In the genomic region with DNA sequence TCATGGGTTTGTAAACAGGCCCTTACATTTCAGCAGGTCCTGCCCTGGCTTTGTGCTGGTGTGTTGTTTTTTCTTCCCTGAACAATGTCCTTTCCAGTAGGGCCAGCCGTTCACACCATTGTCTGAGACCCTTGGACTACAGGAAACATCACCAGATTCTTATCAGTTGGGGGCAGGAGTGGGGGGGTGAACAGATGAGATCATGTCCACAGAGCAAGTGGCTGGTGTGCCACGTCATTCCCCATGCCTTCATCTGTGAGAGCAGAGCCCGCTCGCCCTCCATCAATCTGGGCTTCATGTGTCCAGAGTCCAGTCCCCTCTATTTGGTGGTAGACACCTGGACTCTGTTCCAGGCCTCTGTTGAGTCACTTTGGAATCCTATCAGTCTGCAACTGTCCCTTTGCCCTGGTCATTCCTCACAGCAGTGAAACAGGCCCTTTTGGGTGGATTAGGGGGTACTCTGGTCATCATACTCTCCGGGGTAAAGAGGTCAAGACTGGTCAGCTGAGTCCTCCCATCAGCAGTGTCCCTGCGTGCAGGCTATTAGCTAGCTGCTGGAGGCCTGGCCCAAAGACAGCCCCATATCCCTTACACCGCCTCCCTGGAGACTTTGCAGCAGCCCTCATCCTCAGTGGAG, we compare ENCODE assay signal across 23 cellular contexts. TPM values are rescaled to one million over a fixed set of nuclear protein-coding genes. Genes with fewer than 3 reads are reported as not detected.
DNase-seq lines count a peak whose midpoint lies in the region; ATAC-seq, FAIRE-seq and TF ChIP-seq lines count a peak whose summit lies in the region.
"Had no signal": no experiment of that assay in that cellular context is flagged by ENCODE, and none has a peak within 500 bp of the region (broad histone marks: within the 10 kb centered on the region; RNA-seq: fewer than 3 reads in every experiment).

No MANE protein-coding gene starts in this region.

- H3K4me2 ChIP-seq in IMR-90 (ENCODE audit: low read depth, low read length) (no peak overlapping the region), GM23338 (no peak overlapping the region)

- no peak overlapping the region for H2AFZ ChIP-seq in IMR-90 (replicated peaks; ENCODE audit: low read length, poor library complexity)
- no peak overlapping the region for H2AFZ ChIP-seq in GM23338

- H3K4me1 ChIP-seq in IMR-90 (ENCODE audit: control insufficient read depth, insufficient read depth, low read length) (peaks cover 4% of the 10 kb centered on the region; the same call in 1 of the 2 replicates), kidney (ENCODE audit: control insufficient read depth in 1 of 2, insufficient read depth in 1 of 2, low read depth in 1 of 2, low read length in 2 of 2) (peaks cover 12 to 15% of the 10 kb centered on the region in 2 donors), gastrocnemius medialis (peaks cover 11 to 17% of the 10 kb centered on the region in 2 donors), GM23338 (ENCODE audit: insufficient read depth) (no peaks in the 10 kb centered on the region)

- H3K27ac ChIP-seq in IMR-90 (ENCODE audit: insufficient read depth, low read length) (no peak overlapping the region), cingulate gyrus (ENCODE audit: low read depth, low read length) (peak overlapping the region; percentile 12), kidney (ENCODE audit: low read depth in 2 of 2, low read length in 2 of 2) (peak overlapping the region in 1 of 2 donors; percentile 74), gastrocnemius medialis (peak overlapping the region; percentile 50 to 69 (median 58)), GM23338 (ENCODE audit: low read depth) (no peak overlapping the region)
- H3K27ac ChIP-seq: BLaER1 treated with 17β-estradiol and CSF1 and Interleukin-3, amounts not matched to agents 10 nM and 100 nM; transverse colon had no signal

- no peak overlapping the region for H3K18ac ChIP-seq in IMR-90 (ENCODE audit: low read depth, low read length)

- no peak overlapping the region for H2BK5ac ChIP-seq in IMR-90 (ENCODE audit: low read depth, low read length, poor library complexity, severe bottlenecking)

- BruUV-seq in IMR-90 (replicated peaks; lab: Mats Ljungman, UMichigan), result no TSS peak

- TF ChIP-seq CTCF in IMR-90 (conservative IDR thresholded peaks at IDR 0.05; ENCODE audit: low read depth, low read length) (no peak), kidney (IDR thresholded peaks at IDR 0.05; ENCODE audit: borderline replicate concordance, extremely low read depth, insufficient read depth) (no peak), gastrocnemius medialis (IDR thresholded peaks at IDR 0.05 in 4 of 5, conservative IDR thresholded peaks at IDR 0.05 in 1 of 5) (no peak), GM23338 (conservative IDR thresholded peaks at IDR 0.05; ENCODE audit: low read depth in 2 of 2) (no peak)

- H3K27me3 Mint-ChIP-seq in GM23338 (ENCODE audit: insufficient read depth, low read depth, poor library complexity), result peaks cover 3% of the 10 kb centered on the region
- H3K27me3 Mint-ChIP-seq: activated CD4-positive, alpha-beta memory T cell treated with anti-CD3 and anti-CD28 coated beads for 36 hours; activated naive CD8-positive, alpha-beta T cell treated with anti-CD3 and anti-CD28 coated beads, Interleukin-2, amount 50 U/mL, for 24 hours had no signal

- no peak overlapping the region for H3K14ac ChIP-seq in IMR-90 (replicated peaks; ENCODE audit: low read depth, low read length)

- H3F3A ChIP-seq in GM23338 (replicated peaks; ENCODE audit: low read depth), result no peaks in the 10 kb centered on the region

- no peaks in the 10 kb centered on the region for H3K9me2 ChIP-seq in GM23338 (ENCODE audit: insufficient read depth)

- in situ Hi-C loops in IMR-90 (cut with MboI; ENCODE audit: low sequenced_read_pairs), result no loop called here
- in situ Hi-C loops in gastrocnemius medialis (cut with MboI; ENCODE audit: low sequenced_read_pairs in 4 of 4), result no loop called here

- no peaks in the 10 kb centered on the region for H3K36me3 Mint-ChIP-seq in GM23338 (ENCODE audit: low read depth)
- H3K36me3 Mint-ChIP-seq: activated CD4-positive, alpha-beta memory T cell treated with anti-CD3 and anti-CD28 coated beads for 36 hours; IgD-negative memory B cell had no signal

- intact Hi-C loops in IMR-90 (cut with micrococcal nuclease) (no loop called here), kidney (cut with DNase I) (no loop called here), gastrocnemius medialis (cut with DNase I; ENCODE audit: low total_unique reads) (no loop called here)

- DNase-seq in IMR-90 (peak; percentile 28), kidney (peak; percentile 43), gastrocnemius medialis (no peak), GM23338 (ENCODE audit: low spot score) (no peak), COLO829 (ENCODE audit: low spot score) (no peak), AG08395 (ENCODE audit: low spot score) (no peak)
- DNase-seq in stimulated activated CD4-positive, alpha-beta T cell treated with anti-CD3 and anti-CD28 coated beads, Interleukin-2, amount 100 ng/mL, for 48 hours, result no peak
- DNase-seq: activated CD4-positive, alpha-beta memory T cell treated with anti-CD3 and anti-CD28 coated beads for 36 hours; activated naive CD8-positive, alpha-beta T cell treated with anti-CD3 and anti-CD28 coated beads, Interleukin-2, amount 50 U/mL, for 24 hours; activated T-cell treated with anti-CD3 and anti-CD28 coated beads, Interleukin-2, amount 50 U/mL, for 48 hours; central memory CD4-positive, alpha-beta T cell; HFFc6; MV-4-11; NCI-H748 treated with DMSO at 0.1 percent for 48 hours; PC-3; transverse colon had no signal

- no peak overlapping the region for H3K4ac ChIP-seq in IMR-90 (ENCODE audit: low read depth, low read length)

- no peak overlapping the region for H4K8ac ChIP-seq in IMR-90 (ENCODE audit: low read depth in 2 of 2, low read length in 2 of 2)

- no peak for FAIRE-seq in kidney (lab: Jason Lieb, UNC)
- FAIRE-seq: endometrium, frontal cortex, GM19239 had no signal

- H3K9me3 ChIP-seq in IMR-90 (ENCODE audit: control insufficient read depth, insufficient read depth, low read length) (no peaks in the 10 kb centered on the region), kidney (ENCODE audit: control insufficient read depth in 1 of 2, low read length in 2 of 2) (no peaks in the 10 kb centered on the region), gastrocnemius medialis (no peaks in the 10 kb centered on the region)
- H3K9me3 ChIP-seq: BLaER1 treated with 17β-estradiol and CSF1 and Interleukin-3, amounts not matched to agents 10 nM and 100 nM; transverse colon had no signal

- H3K4me3 ChIP-seq in IMR-90 (ENCODE audit: insufficient read depth, low read depth, low read length) (no peak overlapping the region), kidney (ENCODE audit: low read length in 2 of 2) (no peak overlapping the region), gastrocnemius medialis (no peak overlapping the region), GM23338 (no peak overlapping the region)
- H3K4me3 ChIP-seq: BLaER1 treated with 17β-estradiol and CSF1 and Interleukin-3, amounts not matched to agents 10 nM and 100 nM; skin epidermis; transverse colon had no signal

- CTCF ChIA-PET in IMR-90 (lab: Yijun Ruan, JAX), result interaction anchor here (1.3 to 1.4 kb wide), 2 partner anchors 14 to 16 kb away, joined by 3 to 4 read pairs; no protein-coding TSS in a partner anchor

- POLR2A ChIA-PET in IMR-90 (lab: Charles Lee; ENCODE audit: unreplicated experiment), result no interaction called here

- H3K79me1 ChIP-seq in IMR-90 (ENCODE audit: low read depth in 1 of 2, low read length in 2 of 2), result no peaks in the 10 kb centered on the region

- dilution Hi-C loops in IMR-90 (cut with HindIII; ENCODE audit: low sequenced_read_pairs, unreplicated experiment), result no loop called here

- H2AK9ac ChIP-seq in IMR-90 (replicated peaks; ENCODE audit: low read depth, low read length, poor library complexity), result no peak overlapping the region

- H3K36me3 ChIP-seq in IMR-90 (ENCODE audit: control insufficient read depth, insufficient read depth, low read length) (no peaks in the 10 kb centered on the region), kidney (ENCODE audit: control insufficient read depth in 1 of 2, insufficient read depth in 2 of 2, low read length in 2 of 2) (no peaks in the 10 kb centered on the region), gastrocnemius medialis (no peaks in the 10 kb centered on the region), GM23338 (ENCODE audit: insufficient read depth) (no peaks in the 10 kb centered on the region)
- H3K36me3 ChIP-seq: BLaER1 treated with 17β-estradiol and CSF1 and Interleukin-3, amounts not matched to agents 10 nM and 100 nM; transverse colon had no signal

- H3K56ac ChIP-seq in IMR-90 (ENCODE audit: extremely low read depth, insufficient read depth, low read length), result no peak overlapping the region

- H2BK15ac ChIP-seq in IMR-90 (ENCODE audit: low read depth, low read length), result no peak overlapping the region

- H3K27me3 ChIP-seq in IMR-90 (ENCODE audit: control insufficient read depth, insufficient read depth, low read length) (peaks cover 20% of the 10 kb centered on the region), gastrocnemius medialis (no peaks in the 10 kb centered on the region), GM23338 (ENCODE audit: insufficient read depth) (no peaks in the 10 kb centered on the region)
- H3K27me3 ChIP-seq: transverse colon had no signal

- H3K9ac ChIP-seq in IMR-90 (ENCODE audit: low read depth, low read length) (no peak overlapping the region), kidney (ENCODE audit: low read length in 2 of 2) (no peak overlapping the region)
- H3K9ac ChIP-seq: BLaER1 treated with 17β-estradiol and CSF1 and Interleukin-3, amounts not matched to agents 10 nM and 100 nM had no signal

- no peaks in the 10 kb centered on the region for H3K79me2 ChIP-seq in GM23338 (replicated peaks; ENCODE audit: insufficient read depth)

- H4K20me1 ChIP-seq in IMR-90 (ENCODE audit: insufficient read depth, low read length), result no peaks in the 10 kb centered on the region
- H4K20me1 ChIP-seq in GM23338 (replicated peaks; ENCODE audit: insufficient read depth), result no peaks in the 10 kb centered on the region
- H4K20me1 ChIP-seq: BLaER1 treated with 17β-estradiol and CSF1 and Interleukin-3, amounts not matched to agents 10 nM and 100 nM had no signal

- H3K9me1 ChIP-seq in IMR-90 (ENCODE audit: insufficient read depth, low read length), result no peaks in the 10 kb centered on the region

- no peak overlapping the region for H2AK5ac ChIP-seq in IMR-90 (ENCODE audit: low read depth, low read length)

- H3K9me3 Mint-ChIP-seq in GM23338, result no peaks in the 10 kb centered on the region
- H3K9me3 Mint-ChIP-seq: activated CD4-positive, alpha-beta memory T cell treated with anti-CD3 and anti-CD28 coated beads for 36 hours; activated naive CD8-positive, alpha-beta T cell treated with anti-CD3 and anti-CD28 coated beads, Interleukin-2, amount 50 U/mL, for 24 hours; HFFc6; IgD-negative memory B cell had no signal

- H2BK20ac ChIP-seq in IMR-90 (ENCODE audit: low read depth, low read length), result no peak overlapping the region

- no peak overlapping the region for H3K27ac Mint-ChIP-seq in GM23338
- H3K27ac Mint-ChIP-seq: activated CD4-positive, alpha-beta memory T cell treated with anti-CD3 and anti-CD28 coated beads for 36 hours; activated naive CD8-positive, alpha-beta T cell treated with anti-CD3 and anti-CD28 coated beads, Interleukin-2, amount 50 U/mL, for 24 hours; HFFc6; IgD-negative memory B cell had no signal

- no peak overlapping the region for H2BK120ac ChIP-seq in IMR-90 (ENCODE audit: low read depth, low read length)

- H3K4me3 Mint-ChIP-seq in GM23338, result no peak overlapping the region
- H3K4me3 Mint-ChIP-seq: activated CD4-positive, alpha-beta memory T cell treated with anti-CD3 and anti-CD28 coated beads for 36 hours; activated naive CD8-positive, alpha-beta T cell treated with anti-CD3 and anti-CD28 coated beads, Interleukin-2, amount 50 U/mL, for 24 hours; HFFc6; IgD-negative memory B cell had no signal

- peaks cover 11% of the 10 kb centered on the region for H3K4me1 Mint-ChIP-seq in GM23338
- H3K4me1 Mint-ChIP-seq: activated naive CD8-positive, alpha-beta T cell treated with anti-CD3 and anti-CD28 coated beads, Interleukin-2, amount 50 U/mL, for 24 hours had no signal

- no peak overlapping the region for H3K23ac ChIP-seq in IMR-90 (ENCODE audit: low read depth, low read length)

- no peak overlapping the region for H4K5ac ChIP-seq in IMR-90 (ENCODE audit: low read depth, low read length)

- 89% methylated on average over 3 of the region's 7 CpGs; no CpG with 5 or more reads in 1 of the 2 experiments for WGBS in IMR-90 (ENCODE audit: extremely low coverage in 2 of 2, insufficient read length in 1 of 2), 2 experiments

- ATAC-seq in IMR-90 (ENCODE audit: low read depth) (no peak), gastrocnemius medialis (peak in 1 of 2 donors; percentile 33), GM23338 (no peak)
- ATAC-seq: activated naive CD8-positive, alpha-beta T cell treated with anti-CD3 and anti-CD28 coated beads, Interleukin-2, amount 50 U/mL, for 24 hours; PC-3 had no signal

- H4K91ac ChIP-seq in IMR-90 (ENCODE audit: insufficient read depth, low read depth, low read length), result no peak overlapping the region

- no peak for TF ChIP-seq POLR2A in IMR-90 (IDR thresholded peaks at IDR 0.05; ENCODE audit: low read depth, low read length)
- peak in 1 of 2 donors; percentile 25 for TF ChIP-seq POLR2A in gastrocnemius medialis (IDR thresholded peaks at IDR 0.05)

- TF ChIP-seq RAD21 in IMR-90 (IDR thresholded peaks at IDR 0.05; ENCODE audit: low read length), result no peak

RNA-seq across cellular contexts. Expression of a gene that starts 15.0 kb away (rescaled TPM):
- total RNA-seq in IMR-90 (2012; rRNA removed) (not detected in 2 replicates), kidney (25.7 TPM), gastrocnemius medialis (10 to 100 TPM in 3 of 4 donors, 1 to 10 TPM in 1; 3.8 to 20.3 (median 13.1) TPM)
- polyA plus RNA-seq in IMR-90 (2012; rRNA removed) (0.04 and 0.07 TPM in 2 replicates), kidney (ENCODE audit: insufficient read depth, low read depth, low replicate concordance) (28.2 TPM), GM23338 (2016; fragmentation: Nextera tagmentation; extraction: Ambion mirVana) (0.47 and 0.56 TPM in 2 replicates)
- 0.01 and 0.07 TPM in 2 replicates for polyA plus RNA-seq in IMR-90 (2012; cell fraction: cytosol; rRNA removed)
- 0.01 and 0.03 TPM in 2 replicates for polyA plus RNA-seq in IMR-90 (2012; cell fraction: nucleus; rRNA removed; ENCODE audit: low replicate concordance)
- 2.2 and 2.5 TPM in 2 replicates for total RNA-seq in GM23338 (2014; rRNA removed; shearing (Covaris generic))
- total RNA-seq: HFFc6 had no signal

RNA-seq across cellular contexts. Expression of a gene that starts 19.4 kb away (rescaled TPM):
- total RNA-seq in IMR-90 (2012; rRNA removed) (2.5 and 2.9 TPM in 2 replicates), kidney (8.8 TPM), gastrocnemius medialis (10 to 100 TPM in 1 of 4 donors, 1 to 10 TPM in 3; 3.1 to 11.4 (median 6.8) TPM)
- polyA plus RNA-seq in IMR-90 (2012; rRNA removed) (2.1 and 2.8 TPM in 2 replicates), kidney (ENCODE audit: insufficient read depth, low read depth, low replicate concordance) (3.9 TPM), GM23338 (2016; fragmentation: Nextera tagmentation; extraction: Ambion mirVana) (16.3 and 17.1 TPM in 2 replicates)
- 0.81 and 1.0 TPM in 2 replicates for polyA plus RNA-seq in IMR-90 (2012; cell fraction: cytosol; rRNA removed)
- polyA plus RNA-seq in IMR-90 (2012; cell fraction: nucleus; rRNA removed; ENCODE audit: low replicate concordance), result 2.0 and 8.4 TPM in 2 replicates
- total RNA-seq in GM23338 (2014; rRNA removed; shearing (Covaris generic)), result 7.0 and 12.2 TPM in 2 replicates

RNA-seq across cellular contexts. Expression of a gene that starts 20.1 kb away (rescaled TPM):
- total RNA-seq in IMR-90 (2012; rRNA removed), result 35.0 and 36.4 TPM in 2 replicates
- polyA plus RNA-seq in IMR-90 (2012; rRNA removed), result 48.6 and 55.2 TPM in 2 replicates
- polyA plus RNA-seq in IMR-90 (2012; cell fraction: cytosol; rRNA removed), result 38.5 and 49.0 TPM in 2 replicates
- 163 and 234 TPM in 2 replicates for polyA plus RNA-seq in IMR-90 (2012; cell fraction: nucleus; rRNA removed; ENCODE audit: low replicate concordance)
- 72.5 TPM for total RNA-seq in kidney
- 61.6 TPM for polyA plus RNA-seq in kidney (ENCODE audit: insufficient read depth, low read depth, low replicate concordance)
- 10 to 100 TPM; 69.8 to 88.2 (median 76.5) TPM for total RNA-seq in gastrocnemius medialis
- 78.1 and 95.7 TPM in 2 replicates for total RNA-seq in GM23338 (2014; rRNA removed; shearing (Covaris generic))
- polyA plus RNA-seq in GM23338 (2016; fragmentation: Nextera tagmentation; extraction: Ambion mirVana), result 28.5 and 30.4 TPM in 2 replicates

RNA-seq across cellular contexts. Expression of a gene that starts 23.9 kb away (rescaled TPM):
- total RNA-seq in IMR-90 (2012; rRNA removed) (1.1 and 1.3 TPM in 2 replicates), kidney (2.2 TPM), gastrocnemius medialis (over 10,000 TPM in 1 of 4 donors, 1,000 to 10,000 TPM in 3; 5,017 to 11,453 (median 7,253) TPM)
- polyA plus RNA-seq in IMR-90 (2012; rRNA removed) (4.0 and 4.6 TPM in 2 replicates), kidney (ENCODE audit: insufficient read depth, low read depth, low replicate concordance) (86.6 TPM), GM23338 (2016; fragmentation: Nextera tagmentation; extraction: Ambion mirVana) (6.9 and 8.3 TPM in 2 replicates)
- polyA plus RNA-seq in IMR-90 (2012; cell fraction: cytosol; rRNA removed), result 1.8 and 2.3 TPM in 2 replicates
- 3.4 and 6.2 TPM in 2 replicates for polyA plus RNA-seq in IMR-90 (2012; cell fraction: nucleus; rRNA removed; ENCODE audit: low replicate concordance)
- total RNA-seq in GM23338 (2014; rRNA removed; shearing (Covaris generic)), result 1.7 and 6.5 TPM in 2 replicates
- polyA plus RNA-seq: IgD-negative memory B cell had no signal

RNA-seq across cellular contexts. Expression of a gene that starts 25.5 kb away (rescaled TPM):
- total RNA-seq in IMR-90 (2012; rRNA removed) (34.2 and 36.9 TPM in 2 replicates), kidney (98.7 TPM), gastrocnemius medialis (10 to 100 TPM; 19.2 to 38.3 (median 25.0) TPM)
- polyA plus RNA-seq in IMR-90 (2012; rRNA removed) (86.0 and 92.2 TPM in 2 replicates), kidney (ENCODE audit: insufficient read depth, low read depth, low replicate concordance) (36.1 TPM), GM23338 (2016; fragmentation: Nextera tagmentation; extraction: Ambion mirVana) (16.7 and 18.4 TPM in 2 replicates)
- 37.7 and 53.7 TPM in 2 replicates for polyA plus RNA-seq in IMR-90 (2012; cell fraction: cytosol; rRNA removed)
- 524 and 765 TPM in 2 replicates for polyA plus RNA-seq in IMR-90 (2012; cell fraction: nucleus; rRNA removed; ENCODE audit: low replicate concordance)
- 65.9 and 76.4 TPM in 2 replicates for total RNA-seq in GM23338 (2014; rRNA removed; shearing (Covaris generic))

Comparison
In these comparisons a context has a peak if more than half of its experiments do, and no peak if none do; other contexts are left out.
1. DNase-seq: peak in IMR-90 (single experiment) and kidney (single experiment); none in gastrocnemius medialis (0 of 2), stimulated activated CD4-positive, alpha-beta T cell treated with anti-CD3 and anti-CD28 coated beads, Interleukin-2, amount 100 ng/mL, for 48 hours (0 of 2), GM23338 (single experiment), COLO829 (single experiment) and AG08395 (single experiment).
2. H3K27ac ChIP-seq: peak in cingulate gyrus (single experiment) and gastrocnemius medialis (4 of 4); none in IMR-90 (single experiment) and GM23338 (single experiment).